12 cellular contexts compared by ENCODE assay signal in genomic region chr19:5829567-5830315, GRCh38. TPM values are rescaled to one million over a fixed set of nuclear protein-coding genes. Genes with fewer than 3 reads are reported as not detected.
DNase-seq lines count a peak whose midpoint lies in the region; ATAC-seq, FAIRE-seq and TF ChIP-seq lines count a peak whose summit lies in the region.
"Had no signal": no experiment of that assay in that cellular context is flagged by ENCODE, and none has a peak within 500 bp of the region (broad histone marks: within the 10 kb centered on the region; RNA-seq: fewer than 3 reads in every experiment).

No MANE protein-coding gene starts in this region.

- peak overlapping the region; percentile 9 to 73 for H3K4me3 ChIP-seq in kidney (ENCODE audit: low read length in 2 of 2)
- peak overlapping the region in 1 of 2 donors; percentile 1 for H3K4me3 ChIP-seq in small intestine (ENCODE audit: low read depth in 1 of 2, low read length in 2 of 2)

- no peak for FAIRE-seq in kidney (lab: Jason Lieb, UNC)
- FAIRE-seq in small intestine (lab: Jason Lieb, UNC) = no peak
- FAIRE-seq: GM12892 had no signal

- H3K4me1 Mint-ChIP-seq in activated naive CD8-positive, alpha-beta T cell (ENCODE audit: low read depth) = peaks cover 9% of the 10 kb centered on the region

- no peak for ATAC-seq in GM21737 (IDR thresholded peaks at IDR 0.05; ENCODE audit: unreplicated experiment)
- no peak for ATAC-seq in activated CD4-positive, CD25-positive, alpha-beta regulatory T cell treated with anti-CD3 and anti-CD28 coated beads, Interleukin-2, amount 50 U/mL, for 24 hours

- H3K9me3 ChIP-seq in ES-I3 (ENCODE audit: control insufficient read depth, insufficient read depth, low read length) (no peaks in the 10 kb centered on the region), kidney (ENCODE audit: control insufficient read depth in 1 of 2, low read length in 2 of 2) (no peaks in the 10 kb centered on the region), small intestine (ENCODE audit: control insufficient read depth, low read depth) (no peaks in the 10 kb centered on the region)
- H3K9me3 ChIP-seq: MG63 had no signal

- H3K9ac ChIP-seq in ES-I3 (ENCODE audit: low read depth, low read length) (peak overlapping the region; percentile 82; the same call in 1 of the 2 replicates), kidney (ENCODE audit: low read length in 2 of 2) (peak overlapping the region in 1 of 2 donors; percentile 46)

- no peak overlapping the region for H3K27ac ChIP-seq in kidney (ENCODE audit: low read depth in 2 of 2, low read length in 2 of 2)
- H3K27ac ChIP-seq in small intestine (ENCODE audit: low read depth in 1 of 2, low read length in 1 of 2) = no peak overlapping the region

- H3K4me1 ChIP-seq in ES-I3 (ENCODE audit: insufficient read depth, low read length) (peaks cover 3% of the 10 kb centered on the region; the same call in 1 of the 2 replicates), kidney (ENCODE audit: control insufficient read depth in 1 of 2, insufficient read depth in 1 of 2, low read depth in 1 of 2, low read length in 2 of 2) (peaks cover 3 to 18% of the 10 kb centered on the region in 2 donors), small intestine (ENCODE audit: control insufficient read depth in 2 of 2, insufficient read depth in 1 of 2, low read depth in 1 of 2, low read length in 1 of 2) (no peaks in the 10 kb centered on the region)

- no peaks in the 10 kb centered on the region for H3K27me3 Mint-ChIP-seq in activated naive CD8-positive, alpha-beta T cell

- H3K36me3 ChIP-seq in ES-I3 (ENCODE audit: insufficient read depth, low read length) (no peaks in the 10 kb centered on the region), kidney (ENCODE audit: control insufficient read depth in 1 of 2, insufficient read depth in 2 of 2, low read length in 2 of 2) (peaks cover 0 to 3% of the 10 kb centered on the region in 2 donors), small intestine (ENCODE audit: control insufficient read depth in 2 of 2, insufficient read depth in 2 of 2, low read length in 2 of 2) (peaks cover 0 to 2% of the 10 kb centered on the region in 2 donors)
- H3K36me3 ChIP-seq: MG63 had no signal

- 64 to 85% (median 72%) methylated on average over 32 to 34 of the region's 34 CpGs for WGBS in small intestine, 3 donors

- H3K27ac Mint-ChIP-seq in activated naive CD8-positive, alpha-beta T cell = no peak overlapping the region

- intact Hi-C loops in kidney (cut with DNase I) = no loop called here

- H3K4me3 Mint-ChIP-seq in activated naive CD8-positive, alpha-beta T cell = peak overlapping the region; percentile 68

- H3K9me3 Mint-ChIP-seq in activated naive CD8-positive, alpha-beta T cell (ENCODE audit: low read depth) = no peaks in the 10 kb centered on the region

- DNase-seq in 8988T (peak; percentile 8), kidney (no peak), small intestine (no peak), activated gamma-delta T cell treated with Interleukin-2 at 50 U/mL for 16 hours (no peak)
- DNase-seq: activated effector memory CD4-positive, alpha-beta T cell treated with Interleukin-2 at 50 U/mL for 16 hours; MG63 had no signal

- H3K27me3 ChIP-seq in small intestine (ENCODE audit: control insufficient read depth in 2 of 2, insufficient read depth in 2 of 2, low read length in 2 of 2) = no peaks in the 10 kb centered on the region
- H3K27me3 ChIP-seq: MG63 had no signal

- H3K36me3 Mint-ChIP-seq in activated naive CD8-positive, alpha-beta T cell = no peaks in the 10 kb centered on the region

- no peak for TF ChIP-seq CTCF in kidney (IDR thresholded peaks at IDR 0.05; ENCODE audit: borderline replicate concordance, extremely low read depth, insufficient read depth)

RNA-seq across cellular contexts. Expression of gene FUT6, which starts 9.8 kb away (rescaled TPM):
- 13.0 TPM for total RNA-seq in kidney
- polyA plus RNA-seq in kidney (ENCODE audit: insufficient read depth, low read depth, low replicate concordance) (58.4 TPM), small intestine (10 to 100 TPM; 22.4 to 34.6 (median 23.9) TPM)
- total RNA-seq: left cardiac atrium had no signal

RNA-seq across cellular contexts. Expression of gene FUT3, which starts 21.5 kb away (rescaled TPM):
- 3.0 TPM for total RNA-seq in kidney
- 6.5 TPM for polyA plus RNA-seq in kidney (ENCODE audit: insufficient read depth, low read depth, low replicate concordance)
- polyA plus RNA-seq in small intestine = 100 to 1,000 TPM in 1 of 3 donors, 10 to 100 TPM in 2; 47.0 to 114 (median 50.1) TPM
- total RNA-seq: left cardiac atrium had no signal

RNA-seq across cellular contexts. Expression of gene NRTN, which starts 24.9 kb away (rescaled TPM):
- 3.5 TPM for total RNA-seq in kidney
- polyA plus RNA-seq in kidney (ENCODE audit: insufficient read depth, low read depth, low replicate concordance) (5.8 TPM), small intestine (1 to 10 TPM in 2 of 3 donors, not detected in 1; 2.9 to 3.0 TPM)

RNA-seq across cellular contexts. Expression of gene DUS3L, which starts 38.8 kb away (rescaled TPM):
- total RNA-seq in kidney = 37.6 TPM
- polyA plus RNA-seq in kidney (ENCODE audit: insufficient read depth, low read depth, low replicate concordance) = 18.1 TPM
- polyA plus RNA-seq in small intestine = 10 to 100 TPM; 41.2 to 43.8 (median 42.6) TPM

RNA-seq across cellular contexts. Expression of gene FUT5, which starts 40.6 kb away (rescaled TPM):
- 0.22 TPM for total RNA-seq in kidney
- polyA plus RNA-seq in kidney (ENCODE audit: insufficient read depth, low read depth, low replicate concordance) = not detected
- not detected for polyA plus RNA-seq in small intestine
- total RNA-seq: left cardiac atrium had no signal
